Comparison of ENCODE assay signal across 37 cellular contexts in genomic region chr12:80901661-80902060, GRCh38. TPM values are rescaled to one million over a fixed set of nuclear protein-coding genes. Genes with fewer than 3 reads are reported as not detected.
"Had no signal": no experiment of that assay in that cellular context is flagged by ENCODE, and none has a peak within 500 bp of the region (broad histone marks: within the 10 kb centered on the region; RNA-seq: fewer than 3 reads in every experiment).

No MANE protein-coding gene starts in this region.

- H3K27ac Mint-ChIP-seq: activated naive CD4-positive, alpha-beta T cell treated with anti-CD3 and anti-CD28 coated beads for 36 hours; activated naive CD4-positive, alpha-beta T cell treated with anti-CD3 and anti-CD28 coated beads, Interleukin-2, amount 10 ng/mL, durations not matched to agents 7 days and 5 days; activated naive CD4-positive, alpha-beta T cell treated with anti-CD3 and anti-CD28 coated beads, Interleukin-2, amount 50 U/mL, for 24 hours; activated naive CD4-positive, alpha-beta T cell treated with anti-CD3 and anti-CD28 coated beads, Interleukin-2, amount 50 U/mL, for 72 hours; activated naive CD8-positive, alpha-beta T cell; activated naive CD8-positive, alpha-beta T cell treated with anti-CD3 and anti-CD28 coated beads for 36 hours; activated naive CD8-positive, alpha-beta T cell treated with anti-CD3 and anti-CD28 coated beads, Interleukin-2, amount 10 ng/mL, durations not matched to agents 7 days and 5 days; activated naive CD8-positive, alpha-beta T cell treated with anti-CD3 and anti-CD28 coated beads, Interleukin-2, amount 50 U/mL, for 24 hours; activated T-cell treated with anti-CD3 and anti-CD28 coated beads, Interleukin-2, amount 50 U/mL, for 24 hours; activated T-cell treated with anti-CD3 and anti-CD28 coated beads, Interleukin-2, amount 50 U/mL, for 72 hours; activated T-helper 1 cell treated with anti-CD3 and anti-CD28 coated beads, Interleukin-12 subunit alpha, Interleukin-12 subunit beta, Interleukin-2, Interleukin-4 antibody, amounts not matched to agents 30 ng/mL and 10 ng/mL and 1 ng/mL, durations not matched to agents 14 hours and 24 hours and 36 hours; activated T-helper 17 cell treated with anti-CD3 and anti-CD28 coated beads, Interleukin-2, amount 50 U/mL, for 72 hours; activated T-helper 2 cell treated with anti-CD3 and anti-CD28 coated beads, Interferon-gamma antibody, Interleukin-2, Interleukin-4, amounts not matched to agents 10 μg/mL and 5 μg/mL and 100 μg/mL, durations not matched to agents 14 hours and 24 hours and 36 hours; brain had no signal

- H3K27me3 Mint-ChIP-seq: activated naive CD4-positive, alpha-beta T cell treated with anti-CD3 and anti-CD28 coated beads, Interleukin-2, amount 10 ng/mL, durations not matched to agents 7 days and 5 days; activated naive CD4-positive, alpha-beta T cell treated with anti-CD3 and anti-CD28 coated beads, Interleukin-2, amount 50 U/mL, for 24 hours; activated naive CD8-positive, alpha-beta T cell; activated naive CD8-positive, alpha-beta T cell treated with anti-CD3 and anti-CD28 coated beads for 36 hours; activated naive CD8-positive, alpha-beta T cell treated with anti-CD3 and anti-CD28 coated beads, Interleukin-2, amount 10 ng/mL, durations not matched to agents 7 days and 5 days; activated naive CD8-positive, alpha-beta T cell treated with anti-CD3 and anti-CD28 coated beads, Interleukin-2, amount 50 U/mL, for 24 hours; activated T-cell treated with anti-CD3 and anti-CD28 coated beads, Interleukin-2, amount 50 U/mL, for 24 hours; activated T-helper 17 cell treated with anti-CD3 and anti-CD28 coated beads, Interleukin-2, amount 50 U/mL, for 72 hours; brain; central memory CD8-positive, alpha-beta T cell had no signal

- H3K4me1 Mint-ChIP-seq: activated naive CD4-positive, alpha-beta T cell treated with anti-CD3 and anti-CD28 coated beads, Interleukin-2, amount 10 ng/mL, durations not matched to agents 7 days and 5 days; activated naive CD4-positive, alpha-beta T cell treated with anti-CD3 and anti-CD28 coated beads, Interleukin-2, amount 50 U/mL, for 24 hours; activated naive CD8-positive, alpha-beta T cell treated with anti-CD3 and anti-CD28 coated beads for 36 hours; activated naive CD8-positive, alpha-beta T cell treated with anti-CD3 and anti-CD28 coated beads, Interleukin-2, amount 10 ng/mL, durations not matched to agents 7 days and 5 days; activated naive CD8-positive, alpha-beta T cell treated with anti-CD3 and anti-CD28 coated beads, Interleukin-2, amount 50 U/mL, for 24 hours; activated T-helper 17 cell treated with anti-CD3 and anti-CD28 coated beads, Interleukin-2, amount 50 U/mL, for 72 hours; brain; central memory CD8-positive, alpha-beta T cell had no signal

- H3K9me3 Mint-ChIP-seq: activated T-helper 1 cell treated with anti-CD3 and anti-CD28 coated beads, Interleukin-12 subunit alpha, Interleukin-12 subunit beta, Interleukin-2, Interleukin-4 antibody, amounts not matched to agents 30 ng/mL and 10 ng/mL and 1 ng/mL, durations not matched to agents 14 hours and 24 hours and 36 hours; activated T-helper 2 cell treated with anti-CD3 and anti-CD28 coated beads, Interferon-gamma antibody, Interleukin-2, Interleukin-4, amounts not matched to agents 10 μg/mL and 5 μg/mL and 100 μg/mL, durations not matched to agents 14 hours and 24 hours and 36 hours had no signal

- H3K4me1 ChIP-seq: adrenal gland, ascending aorta, body of pancreas, breast epithelium had no signal

- H3K36me3 ChIP-seq: adrenal gland, ascending aorta, brain microvascular endothelial cell, breast epithelium, cardiac muscle cell had no signal

- H3K27ac ChIP-seq: adrenal gland, ascending aorta, body of pancreas, brain microvascular endothelial cell, breast epithelium, cardiac muscle cell had no signal

- H3K9me3 ChIP-seq: adrenal gland, ascending aorta, body of pancreas, breast epithelium had no signal

- H3K4me3 Mint-ChIP-seq: activated naive CD4-positive, alpha-beta T cell treated with anti-CD3 and anti-CD28 coated beads for 36 hours; activated naive CD4-positive, alpha-beta T cell treated with anti-CD3 and anti-CD28 coated beads, Interleukin-2, amount 10 ng/mL, durations not matched to agents 7 days and 5 days; activated naive CD4-positive, alpha-beta T cell treated with anti-CD3 and anti-CD28 coated beads, Interleukin-2, amount 50 U/mL, for 24 hours; activated naive CD8-positive, alpha-beta T cell; activated naive CD8-positive, alpha-beta T cell treated with anti-CD3 and anti-CD28 coated beads for 36 hours; activated naive CD8-positive, alpha-beta T cell treated with anti-CD3 and anti-CD28 coated beads, Interleukin-2, amount 10 ng/mL, durations not matched to agents 7 days and 5 days; activated naive CD8-positive, alpha-beta T cell treated with anti-CD3 and anti-CD28 coated beads, Interleukin-2, amount 50 U/mL, for 24 hours; activated T-cell treated with anti-CD3 and anti-CD28 coated beads, Interleukin-2, amount 50 U/mL, for 24 hours; activated T-cell treated with anti-CD3 and anti-CD28 coated beads, Interleukin-2, amount 50 U/mL, for 4 hours; activated T-cell treated with anti-CD3 and anti-CD28 coated beads, Interleukin-2, amount 50 U/mL, for 72 hours; activated T-helper 1 cell treated with anti-CD3 and anti-CD28 coated beads, Interleukin-12 subunit alpha, Interleukin-12 subunit beta, Interleukin-2, Interleukin-4 antibody, amounts not matched to agents 30 ng/mL and 10 ng/mL and 1 ng/mL, durations not matched to agents 14 hours and 24 hours and 36 hours; activated T-helper 17 cell treated with anti-CD3 and anti-CD28 coated beads, Interleukin-2, amount 50 U/mL, for 72 hours; brain; central memory CD8-positive, alpha-beta T cell had no signal

- H3K27me3 ChIP-seq: adrenal gland, ascending aorta, body of pancreas, brain microvascular endothelial cell, breast epithelium, cardiac muscle cell had no signal

- DNase-seq: activated effector memory CD4-positive, alpha-beta T cell treated with anti-CD3 and anti-CD28 coated beads, Interleukin-2, amount 50 U/mL, for 16 hours; activated effector memory CD4-positive, alpha-beta T cell treated with Interleukin-2 at 50 U/mL for 16 hours; activated gamma-delta T cell; activated gamma-delta T cell treated with Interleukin-2 at 50 U/mL for 16 hours; activated naive CD4-positive, alpha-beta T cell; activated naive CD4-positive, alpha-beta T cell treated with anti-CD3 and anti-CD28 coated beads for 36 hours; activated naive CD4-positive, alpha-beta T cell treated with anti-CD3 and anti-CD28 coated beads, Interleukin-2, amount 10 ng/mL, durations not matched to agents 7 days and 5 days; activated naive CD4-positive, alpha-beta T cell treated with anti-CD3 and anti-CD28 coated beads, Interleukin-2, amount 50 U/mL, for 16 hours; activated naive CD4-positive, alpha-beta T cell treated with Interleukin-2 at 50 U/mL for 16 hours; activated naive CD8-positive, alpha-beta T cell treated with anti-CD3 and anti-CD28 coated beads for 36 hours; activated naive CD8-positive, alpha-beta T cell treated with anti-CD3 and anti-CD28 coated beads, Interleukin-2, amount 10 ng/mL, durations not matched to agents 7 days and 5 days; activated naive CD8-positive, alpha-beta T cell treated with anti-CD3 and anti-CD28 coated beads, Interleukin-2, amount 50 U/mL, for 24 hours; activated T-cell treated with anti-CD3 and anti-CD28 coated beads, Interleukin-2, amount 50 U/mL, for 24 hours; activated T-cell treated with anti-CD3 and anti-CD28 coated beads, Interleukin-2, amount 50 U/mL, for 4 hours; activated T-cell treated with anti-CD3 and anti-CD28 coated beads, Interleukin-2, amount 50 U/mL, for 48 hours; activated T-cell treated with anti-CD3 and anti-CD28 coated beads, Interleukin-2, amount 50 U/mL, for 72 hours; adrenal gland; amniotic stem cell; amygdala; anterior cingulate cortex; aorta; body of pancreas; brain microvascular endothelial cell; caudate nucleus; central memory CD4-positive, alpha-beta T cell; cerebellar nuclear complex had no signal

- H3K36me3 Mint-ChIP-seq: activated naive CD4-positive, alpha-beta T cell treated with anti-CD3 and anti-CD28 coated beads, Interleukin-2, amount 10 ng/mL, durations not matched to agents 7 days and 5 days; activated naive CD4-positive, alpha-beta T cell treated with anti-CD3 and anti-CD28 coated beads, Interleukin-2, amount 50 U/mL, for 24 hours; activated naive CD8-positive, alpha-beta T cell; activated naive CD8-positive, alpha-beta T cell treated with anti-CD3 and anti-CD28 coated beads for 36 hours; activated naive CD8-positive, alpha-beta T cell treated with anti-CD3 and anti-CD28 coated beads, Interleukin-2, amount 10 ng/mL, durations not matched to agents 7 days and 5 days had no signal

- H3K4me3 ChIP-seq: adrenal gland, ascending aorta, body of pancreas, breast epithelium, cardiac muscle cell had no signal

- ATAC-seq: activated naive CD4-positive, alpha-beta T cell treated with anti-CD3 and anti-CD28 coated beads, Interleukin-2, amount 50 U/mL, for 72 hours; activated naive CD8-positive, alpha-beta T cell treated with anti-CD3 and anti-CD28 coated beads, Interleukin-2, amount 50 U/mL, for 24 hours; activated T-cell treated with anti-CD3 and anti-CD28 coated beads, Interleukin-2, amount 50 U/mL, for 4 hours; activated T-cell treated with anti-CD3 and anti-CD28 coated beads, Interleukin-2, amount 50 U/mL, for 72 hours; activated T-helper 17 cell treated with anti-CD3 and anti-CD28 coated beads, Interleukin-2, amount 50 U/mL, for 72 hours; body of pancreas had no signal

RNA-seq across cellular contexts. Expression of gene LIN7A, which starts 36.1 kb away (rescaled TPM):
- total RNA-seq: activated naive CD4-positive, alpha-beta T cell treated with anti-CD3 and anti-CD28 coated beads for 36 hours; activated naive CD4-positive, alpha-beta T cell treated with anti-CD3 and anti-CD28 coated beads, Interleukin-2, amount 50 U/mL, for 72 hours; activated naive CD8-positive, alpha-beta T cell treated with anti-CD3 and anti-CD28 coated beads for 36 hours; activated naive CD8-positive, alpha-beta T cell treated with anti-CD3 and anti-CD28 coated beads, Interleukin-2, amount 10 ng/mL, durations not matched to agents 7 days and 5 days; activated T-cell treated with anti-CD3 and anti-CD28 coated beads, Interleukin-2, amount 50 U/mL, for 72 hours; activated T-helper 17 cell treated with anti-CD3 and anti-CD28 coated beads, Interleukin-2, amount 50 U/mL, for 72 hours had no signal
